16 cellular contexts compared by ENCODE assay signal in genomic region chr11:2599561-2600189, GRCh38.
"Had no signal": no experiment of that assay in that cellular context is flagged by ENCODE, and none has a peak within 500 bp of the region (broad histone marks: within the 10 kb centered on the region; RNA-seq: fewer than 3 reads in every experiment).

No MANE protein-coding gene starts in this region.

- ATAC-seq: activated CD4-positive, alpha-beta T cell treated with anti-CD3 and anti-CD28 coated beads for 36 hours; activated naive CD8-positive, alpha-beta T cell treated with anti-CD3 and anti-CD28 coated beads, Interleukin-2, amount 50 U/mL, for 24 hours; effector memory CD8-positive, alpha-beta T cell; psoas muscle had no signal

- H3K36me3 ChIP-seq: suprapubic skin had no signal

- H3K4me1 ChIP-seq: psoas muscle, suprapubic skin had no signal

- H3K4me3 Mint-ChIP-seq: activated CD4-positive, alpha-beta memory T cell treated with anti-CD3 and anti-CD28 coated beads, Interleukin-2, amount 10 ng/mL, durations not matched to agents 7 days and 5 days; activated CD4-positive, alpha-beta T cell treated with anti-CD3 and anti-CD28 coated beads for 36 hours; activated naive CD8-positive, alpha-beta T cell treated with anti-CD3 and anti-CD28 coated beads, Interleukin-2, amount 50 U/mL, for 24 hours; effector memory CD8-positive, alpha-beta T cell; nephron had no signal

- H3K4me3 ChIP-seq: psoas muscle, suprapubic skin had no signal

- H3K9me3 Mint-ChIP-seq: effector memory CD8-positive, alpha-beta T cell had no signal

- H3K27ac Mint-ChIP-seq: activated CD4-positive, alpha-beta memory T cell treated with anti-CD3 and anti-CD28 coated beads, Interleukin-2, amount 10 ng/mL, durations not matched to agents 7 days and 5 days; activated CD4-positive, alpha-beta T cell treated with anti-CD3 and anti-CD28 coated beads for 36 hours; activated naive CD8-positive, alpha-beta T cell treated with anti-CD3 and anti-CD28 coated beads, Interleukin-2, amount 50 U/mL, for 24 hours; effector memory CD8-positive, alpha-beta T cell; nephron had no signal

- DNase-seq: activated CD4-positive, alpha-beta memory T cell treated with anti-CD3 and anti-CD28 coated beads, Interleukin-2, amount 10 ng/mL, durations not matched to agents 7 days and 5 days; activated CD4-positive, alpha-beta T cell treated with anti-CD3 and anti-CD28 coated beads for 36 hours; activated gamma-delta T cell; activated naive CD8-positive, alpha-beta T cell treated with anti-CD3 and anti-CD28 coated beads, Interleukin-2, amount 50 U/mL, for 24 hours; activated T-cell treated with anti-CD3 and anti-CD28 coated beads, Interleukin-2, amount 50 U/mL, for 48 hours; central memory CD4-positive, alpha-beta T cell; cortex of kidney; effector memory CD8-positive, alpha-beta T cell; erythroblast; hypothalamus; psoas muscle; stimulated activated CD4-positive, alpha-beta T cell treated with anti-CD3 and anti-CD28 coated beads, Interleukin-2, amount 100 ng/mL, for 48 hours; stimulated activated naive CD4-positive, alpha-beta T cell treated with Interleukin-2 at 50 U/mL for 16 hours; T1000 had no signal

- H3K4me1 Mint-ChIP-seq: activated CD4-positive, alpha-beta memory T cell treated with anti-CD3 and anti-CD28 coated beads, Interleukin-2, amount 10 ng/mL, durations not matched to agents 7 days and 5 days; activated CD4-positive, alpha-beta T cell treated with anti-CD3 and anti-CD28 coated beads for 36 hours; activated naive CD8-positive, alpha-beta T cell treated with anti-CD3 and anti-CD28 coated beads, Interleukin-2, amount 50 U/mL, for 24 hours; nephron had no signal

- H3K27ac ChIP-seq: psoas muscle, suprapubic skin had no signal

- H3K27me3 Mint-ChIP-seq: activated CD4-positive, alpha-beta memory T cell treated with anti-CD3 and anti-CD28 coated beads, Interleukin-2, amount 10 ng/mL, durations not matched to agents 7 days and 5 days; activated CD4-positive, alpha-beta T cell treated with anti-CD3 and anti-CD28 coated beads for 36 hours; activated naive CD8-positive, alpha-beta T cell treated with anti-CD3 and anti-CD28 coated beads, Interleukin-2, amount 50 U/mL, for 24 hours had no signal

- H3K27me3 ChIP-seq: suprapubic skin had no signal
